In genomic region chr2:25309402-25309801, GRCh38 we compare ENCODE assay signal across 8 cellular contexts. TPM values are rescaled to one million over a fixed set of nuclear protein-coding genes. Genes with fewer than 3 reads are reported as not detected.
DNase-seq lines count a peak whose midpoint lies in the region; ATAC-seq and TF ChIP-seq lines count a peak whose summit lies in the region.

No MANE protein-coding gene starts in this region.

- 71% methylated on average over 10 of the region's 10 CpGs for WGBS in esophagus muscularis mucosa

- no peak for ATAC-seq in HG02678 (IDR thresholded peaks at IDR 0.05; ENCODE audit: unreplicated experiment)

- no peak for DNase-seq in AG09309 (ENCODE audit: low read depth)
- DNase-seq in GM13977 (ENCODE audit: low spot score), result peak; percentile 63
- peak; percentile 57 for DNase-seq in NCI-H82 treated with DMSO at 0.1 percent for 48 hours (lab: John Stamatoyannopoulos, UW; ENCODE audit: unreplicated experiment)
- peak; percentile 74 for DNase-seq in activated CD8-positive, alpha-beta memory T cell treated with anti-CD3 and anti-CD28 coated beads, Interleukin-2, amount 50 U/mL, for 4 hours
- DNase-seq in esophagus muscularis mucosa (ENCODE audit: extremely low spot score), result no peak
- DNase-seq in osteocyte (ENCODE audit: extremely low spot score, unreplicated experiment), result no peak
- no peak for DNase-seq in dedifferentiated amniotic fluid mesenchymal stem cell (ENCODE audit: extremely low spot score)

- no peaks in the 10 kb centered on the region for H3K9me3 ChIP-seq in esophagus muscularis mucosa

- H3K36me3 ChIP-seq in esophagus muscularis mucosa, result peaks cover 0 to 42% (median 25%) of the 10 kb centered on the region in 4 donors

- H3K27ac Mint-ChIP-seq in osteocyte (ENCODE audit: unreplicated experiment), result no peak overlapping the region

- peaks cover 15% of the 10 kb centered on the region for H3K4me1 Mint-ChIP-seq in osteocyte (ENCODE audit: unreplicated experiment)

- peak; percentile 47 for TF ChIP-seq CTCF in AG09309 (IDR thresholded peaks at IDR 0.05; ENCODE audit: control insufficient read depth, insufficient read depth, low read depth, low read length, missing control alignments)
- peak; percentile 63 for TF ChIP-seq CTCF in GM13977 (IDR thresholded peaks at IDR 0.05; ENCODE audit: extremely low read depth, insufficient read depth, missing control alignments)
- peak; percentile 22 to 46 (median 44) for TF ChIP-seq CTCF in esophagus muscularis mucosa (IDR thresholded peaks at IDR 0.05)
- TF ChIP-seq CTCF in osteocyte (IDR thresholded peaks at IDR 0.05), result peak; percentile 54

- intact Hi-C loops in esophagus muscularis mucosa (cut with DNase I), result no loop called here

- TF ChIP-seq EP300 in esophagus muscularis mucosa (IDR thresholded peaks at IDR 0.05), result no peak

- no peaks in the 10 kb centered on the region for H3K27me3 Mint-ChIP-seq in osteocyte (ENCODE audit: unreplicated experiment)

- H3K4me3 ChIP-seq in AG09309 (ENCODE audit: control insufficient read depth, low read depth, low read length), result no peak overlapping the region
- H3K4me3 ChIP-seq in esophagus muscularis mucosa, result no peak overlapping the region

- no peaks in the 10 kb centered on the region for H3K27me3 ChIP-seq in esophagus muscularis mucosa

- peaks cover 84 to 100% (median 100%) of the 10 kb centered on the region in 4 donors for H3K4me1 ChIP-seq in esophagus muscularis mucosa

- H3K4me3 Mint-ChIP-seq in osteocyte (ENCODE audit: unreplicated experiment), result no peak overlapping the region

- in situ Hi-C loops in GM13977 (cut with MboI; ENCODE audit: low pct_unique_long_range_greater_than_20kb, low sequenced_read_pairs, unreplicated experiment), result no loop called here

- no peaks in the 10 kb centered on the region for H3K9me3 Mint-ChIP-seq in osteocyte (ENCODE audit: unreplicated experiment)

- TF ChIP-seq POLR2A in esophagus muscularis mucosa (IDR thresholded peaks at IDR 0.05; ENCODE audit: low read depth), result no peak

- no peak overlapping the region for H3K27ac ChIP-seq in esophagus muscularis mucosa (replicated peaks in 1 of 4)

- H3K36me3 Mint-ChIP-seq in osteocyte (ENCODE audit: unreplicated experiment), result peaks cover 9% of the 10 kb centered on the region

RNA-seq across cellular contexts. Expression of gene DNMT3A, which starts 32.3 kb away (rescaled TPM):
- total RNA-seq in esophagus muscularis mucosa, result 10 to 100 TPM; 11.3 to 29.5 (median 16.9) TPM
- total RNA-seq in osteocyte, result 80.2 and 85.2 TPM in 2 replicates

Comparison
In these comparisons a context has a peak if more than half of its experiments do, and no peak if none do; other contexts are left out.
1. DNase-seq: peak in GM13977 (single experiment), NCI-H82 treated with DMSO at 0.1 percent for 48 hours (single experiment) and activated CD8-positive, alpha-beta memory T cell treated with anti-CD3 and anti-CD28 coated beads, Interleukin-2, amount 50 U/mL, for 4 hours (single experiment); none in AG09309 (single experiment), esophagus muscularis mucosa (single experiment), osteocyte (single experiment) and dedifferentiated amniotic fluid mesenchymal stem cell (single experiment).
2. Peak in every context shown above with its lines, with median percentiles within 50 percentile points of each other: CTCF ChIP-seq.